8 cellular contexts compared by ENCODE assay signal in genomic region chr19:9792191-9793050, GRCh38. TPM values are rescaled to one million over a fixed set of nuclear protein-coding genes. Genes with fewer than 3 reads are reported as not detected.
DNase-seq lines count a peak whose midpoint lies in the region; ATAC-seq lines count a peak whose summit lies in the region.

No MANE protein-coding gene starts in this region.

- H3K27ac Mint-ChIP-seq in central memory CD8-positive, alpha-beta T cell (ENCODE audit: low read depth) = peak overlapping the region; percentile 97
- H3K27ac Mint-ChIP-seq in immature natural killer cell = peak overlapping the region; percentile 77 to 96 (median 90)

- H3K27ac ChIP-seq in skin epidermis = peak overlapping the region; percentile 44 to 95 (median 89)

- peak; percentile 50 for ATAC-seq in HG02759 (IDR thresholded peaks at IDR 0.05; ENCODE audit: unreplicated experiment)
- peak; percentile 54 for ATAC-seq in central memory CD8-positive, alpha-beta T cell (replicated peaks; ENCODE audit: extremely low read depth, poor library complexity, severe bottlenecking)
- ATAC-seq in GM21619 (IDR thresholded peaks at IDR 0.05; ENCODE audit: unreplicated experiment) = no peak

- no peaks in the 10 kb centered on the region for H3K27me3 Mint-ChIP-seq in central memory CD8-positive, alpha-beta T cell
- peaks cover 0 to 6% (median 3%) of the 10 kb centered on the region in 3 donors for H3K27me3 Mint-ChIP-seq in immature natural killer cell (ENCODE audit: low read depth in 3 of 3)

- H3K36me3 Mint-ChIP-seq in central memory CD8-positive, alpha-beta T cell (ENCODE audit: insufficient read depth) = peaks cover 18% of the 10 kb centered on the region
- no peaks in the 10 kb centered on the region for H3K36me3 Mint-ChIP-seq in immature natural killer cell

- peak overlapping the region; percentile 47 to 76 (median 58) for H3K4me3 ChIP-seq in skin epidermis

- peak overlapping the region; percentile 88 for H3K4me3 Mint-ChIP-seq in central memory CD8-positive, alpha-beta T cell
- H3K4me3 Mint-ChIP-seq in immature natural killer cell = peak overlapping the region; percentile 83 to 94 (median 89)

- H3K4me1 Mint-ChIP-seq in central memory CD8-positive, alpha-beta T cell = peaks cover 34% of the 10 kb centered on the region
- peaks cover 21 to 31% of the 10 kb centered on the region in 2 donors for H3K4me1 Mint-ChIP-seq in immature natural killer cell

- in situ Hi-C loops in Caki2 (cut with HindIII; ENCODE audit: low pct_unique_long_range_greater_than_20kb, low sequenced_read_pairs) = no loop called here

- DNase-seq in Caki2 (ENCODE audit: low read depth) (peak; percentile 68), NCI-H345 treated with DMSO at 0.1 percent for 48 hours (lab: John Stamatoyannopoulos, UW; ENCODE audit: unreplicated experiment) (peak; percentile 96), immature natural killer cell (peak; percentile 85 to 89 (median 87))
- DNase-seq in activated CD4-positive, alpha-beta T cell treated with anti-CD3 and anti-CD28 coated beads for 1 hour = peak; percentile 88
- peak; percentile 84 to 85 for DNase-seq in central memory CD8-positive, alpha-beta T cell (ENCODE audit: low spot score in 2 of 2)

- no peaks in the 10 kb centered on the region for H3K9me3 Mint-ChIP-seq in central memory CD8-positive, alpha-beta T cell
- H3K9me3 Mint-ChIP-seq in immature natural killer cell = no peaks in the 10 kb centered on the region

RNA-seq across cellular contexts. Expression of gene ZNF846, which starts 23.9 kb away (rescaled TPM):
- 3.8 and 33.3 TPM in 2 replicates for total RNA-seq in Caki2 (2014; rRNA removed; shearing (Covaris generic); ENCODE audit: low replicate concordance)
- 1 to 10 TPM; 4.5 to 7.4 (median 6.1) TPM for polyA plus RNA-seq in immature natural killer cell

RNA-seq across cellular contexts. Expression of gene FBXL12, which starts 26.5 kb away (rescaled TPM):
- 8.3 and 15.5 TPM in 2 replicates for total RNA-seq in Caki2 (2014; rRNA removed; shearing (Covaris generic); ENCODE audit: low replicate concordance)
- 10 to 100 TPM; 12.2 to 17.2 (median 14.2) TPM for polyA plus RNA-seq in immature natural killer cell

RNA-seq across cellular contexts. Expression of gene UBL5, which starts 35.3 kb away (rescaled TPM):
- 255 and 266 TPM in 2 replicates for total RNA-seq in Caki2 (2014; rRNA removed; shearing (Covaris generic); ENCODE audit: low replicate concordance)
- 1,000 to 10,000 TPM in 1 of 3 donors, 100 to 1,000 TPM in 2; 610 to 1,222 (median 775) TPM for polyA plus RNA-seq in immature natural killer cell

RNA-seq across cellular contexts. Expression of gene PIN1, which starts 42.7 kb away (rescaled TPM):
- total RNA-seq in Caki2 (2014; rRNA removed; shearing (Covaris generic); ENCODE audit: low replicate concordance) = 114 and 145 TPM in 2 replicates
- polyA plus RNA-seq in immature natural killer cell = 100 to 1,000 TPM; 143 to 227 (median 183) TPM
